ENCODE assay signal across 15 cellular contexts in the genomic region with DNA sequence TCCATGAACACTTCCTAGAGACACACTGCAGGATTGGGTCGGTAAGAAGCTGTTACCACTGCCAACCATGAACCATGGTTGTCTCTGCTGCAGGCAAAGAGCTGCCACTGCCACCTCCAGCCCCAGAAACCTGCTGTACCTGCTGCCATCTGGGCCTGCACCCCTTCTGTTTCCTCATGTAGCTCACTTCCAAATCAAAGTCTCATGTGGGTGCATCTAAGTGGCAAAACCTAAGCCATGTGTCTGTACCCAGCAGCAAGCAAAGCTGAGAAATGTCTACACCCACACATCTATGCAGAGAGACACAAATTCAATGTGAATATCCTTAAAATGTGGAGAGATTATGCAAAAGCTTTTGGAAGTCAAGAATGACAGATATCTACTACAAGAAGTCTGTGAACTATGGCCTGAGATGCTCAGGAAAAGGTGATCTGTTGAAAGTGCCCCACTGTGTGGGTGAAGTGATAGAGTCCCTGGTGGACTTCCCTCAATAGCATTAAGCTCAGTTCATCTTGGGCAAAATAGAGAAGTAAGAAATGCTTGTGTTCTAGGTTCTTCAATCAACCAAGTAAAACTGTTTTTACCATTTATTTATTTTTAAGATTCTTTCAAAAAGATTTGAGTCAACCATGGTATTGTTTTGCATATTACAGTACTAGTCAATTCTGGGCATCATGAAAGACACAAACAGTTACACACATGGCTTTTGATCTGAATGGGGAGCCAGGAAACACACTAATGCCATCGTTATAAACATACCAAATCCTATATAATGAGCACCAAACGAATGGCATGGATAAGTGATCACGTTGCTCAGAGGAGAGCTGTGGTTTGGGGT.
DNase-seq lines count a peak whose midpoint lies in the region; ATAC-seq and TF ChIP-seq lines count a peak whose summit lies in the region.
"Had no signal": no experiment of that assay in that cellular context is flagged by ENCODE, and none has a peak within 500 bp of the region (broad histone marks: within the 10 kb centered on the region; RNA-seq: fewer than 3 reads in every experiment).

No MANE protein-coding gene starts in this region.

- no peak overlapping the region for H3K4me3 Mint-ChIP-seq in stimulated activated memory B cell treated with anti-CD40 and anti-IgM and Interleukin-4, amounts not matched to agents 10 μg/mL and 1 μg/mL and 100 μg/mL, for 72 hours
- H3K4me3 Mint-ChIP-seq: CD8-positive, alpha-beta T cell; stimulated activated naive CD8-positive, alpha-beta T cell treated with anti-CD3 and anti-CD28 coated beads, Interleukin-15, amount 100 ng/mL, for 72 hours had no signal

- peak overlapping the region; percentile 60 for H3K4me2 ChIP-seq in OCI-LY3 (ENCODE audit: low read length)

- H3K36me3 Mint-ChIP-seq in stimulated activated memory B cell treated with anti-CD40 and anti-IgM and Interleukin-4, amounts not matched to agents 10 μg/mL and 1 μg/mL and 100 μg/mL, for 72 hours, result no peaks in the 10 kb centered on the region
- H3K36me3 Mint-ChIP-seq: CD8-positive, alpha-beta T cell had no signal

- POLR2A ChIA-PET in A673 (lab: Charles Lee; ENCODE audit: low non-redundant PET), result no interaction called here

- intact Hi-C loops in A673 (cut with micrococcal nuclease; ENCODE audit: unreplicated experiment), result no loop called here

- no peaks in the 10 kb centered on the region for H3K36me3 ChIP-seq in OCI-LY3 (replicated peaks; ENCODE audit: low read depth, low read length)
- no peaks in the 10 kb centered on the region for H3K36me3 ChIP-seq in A673 (ENCODE audit: insufficient read depth, low read length, poor library complexity, severe bottlenecking)

- H3K27ac ChIP-seq in OCI-LY3 (ENCODE audit: low read length), result peak overlapping the region; percentile 60
- no peak overlapping the region for H3K27ac ChIP-seq in A673 (ENCODE audit: low read depth, low read length, poor library complexity, severe bottlenecking)

- no peak overlapping the region for H2AFZ ChIP-seq in OCI-LY3 (ENCODE audit: low read depth, low read length)

- H3K9me3 ChIP-seq in OCI-LY3 (ENCODE audit: insufficient read depth, low read length), result no peaks in the 10 kb centered on the region
- H3K9me3 ChIP-seq in A673 (ENCODE audit: low read depth, low read length, poor library complexity, severe bottlenecking), result no peaks in the 10 kb centered on the region

- H3K27me3 ChIP-seq in OCI-LY3 (ENCODE audit: low read depth, low read length), result no peaks in the 10 kb centered on the region
- no peaks in the 10 kb centered on the region for H3K27me3 ChIP-seq in A673 (replicated peaks; ENCODE audit: insufficient read depth, low read depth, low read length, poor library complexity)

- BruUV-seq in A673 (replicated peaks; lab: Mats Ljungman, UMichigan), result no TSS peak

- H3K4me3 ChIP-seq in OCI-LY3 (ENCODE audit: low read length), result 0 out of 2 replicates have a peak overlapping the region, but pooled peaks have one; percentile 6
- H3K4me3 ChIP-seq in A673 (ENCODE audit: low read depth, low read length, poor library complexity, severe bottlenecking), result no peak overlapping the region

- H3K9me3 Mint-ChIP-seq in stimulated activated memory B cell treated with anti-CD40 and anti-IgM and Interleukin-4, amounts not matched to agents 10 μg/mL and 1 μg/mL and 100 μg/mL, for 72 hours, result no peaks in the 10 kb centered on the region

- CTCF ChIA-PET in A673 (lab: Charles Lee), result no interaction called here

- peak overlapping the region; percentile 60 for H3K27ac Mint-ChIP-seq in stimulated activated memory B cell treated with anti-CD40 and anti-IgM and Interleukin-4, amounts not matched to agents 10 μg/mL and 1 μg/mL and 100 μg/mL, for 72 hours
- H3K27ac Mint-ChIP-seq: CD8-positive, alpha-beta T cell; stimulated activated naive CD8-positive, alpha-beta T cell treated with anti-CD3 and anti-CD28 coated beads, Interleukin-15, amount 100 ng/mL, for 72 hours had no signal

- TF ChIP-seq CTCF in OCI-LY3 (IDR thresholded peaks at IDR 0.05; ENCODE audit: low read depth, low read length) (no peak), A673 (conservative IDR thresholded peaks at IDR 0.05; ENCODE audit: low read depth, low read length) (no peak)

- H3K79me2 ChIP-seq in OCI-LY3 (ENCODE audit: low read length), result no peaks in the 10 kb centered on the region

- no peak for DNase-seq in hepatic stellate cell (ENCODE audit: low spot score)
- DNase-seq in NCI-H446 (lab: John Stamatoyannopoulos, UW), result no peak
- no peak for DNase-seq in NCI-H226
- DNase-seq in A673 (ENCODE audit: low spot score), result no peak
- DNase-seq: activated T-cell treated with anti-CD3 and anti-CD28 coated beads for 4 hours; CD8-positive, alpha-beta T cell; NCI-H1436 treated with DMSO at 0.1 percent for 48 hours; NCI-H748 treated with DMSO at 0.1 percent for 48 hours; SIG-M5; stimulated activated CD4-positive, alpha-beta T cell treated with anti-CD3 and anti-CD28 coated beads, Interleukin-4, amount 100 ng/mL, for 4 hours; stimulated activated naive CD8-positive, alpha-beta T cell treated with anti-CD3 and anti-CD28 coated beads, Interleukin-15, amount 100 ng/mL, for 72 hours had no signal

- ATAC-seq in GM18867 (IDR thresholded peaks at IDR 0.05; ENCODE audit: unreplicated experiment), result peak; percentile 73
- ATAC-seq in HG02759 (IDR thresholded peaks at IDR 0.05; ENCODE audit: unreplicated experiment), result peak; percentile 72
- peak; percentile 91 for ATAC-seq in stimulated activated memory B cell treated with anti-CD40 and anti-IgM and Interleukin-4, amounts not matched to agents 10 μg/mL and 1 μg/mL and 100 μg/mL, for 72 hours
- ATAC-seq: CD8-positive, alpha-beta T cell; stimulated activated naive CD8-positive, alpha-beta T cell treated with anti-CD3 and anti-CD28 coated beads, Interleukin-15, amount 100 ng/mL, for 72 hours had no signal

- H4K20me1 ChIP-seq in OCI-LY3 (ENCODE audit: insufficient read depth, low read length), result no peaks in the 10 kb centered on the region

- peak overlapping the region; percentile 6; the same call in 1 of the 2 replicates for H3K9ac ChIP-seq in OCI-LY3 (ENCODE audit: low read length)

- H3K4me1 Mint-ChIP-seq in stimulated activated memory B cell treated with anti-CD40 and anti-IgM and Interleukin-4, amounts not matched to agents 10 μg/mL and 1 μg/mL and 100 μg/mL, for 72 hours, result peaks cover 35% of the 10 kb centered on the region

- H3K4me1 ChIP-seq in OCI-LY3 (ENCODE audit: low read length) (peaks cover 45% of the 10 kb centered on the region), A673 (ENCODE audit: insufficient read depth, low read length, poor library complexity, severe bottlenecking) (peaks cover 13% of the 10 kb centered on the region)

- no peaks in the 10 kb centered on the region for H3K27me3 Mint-ChIP-seq in stimulated activated memory B cell treated with anti-CD40 and anti-IgM and Interleukin-4, amounts not matched to agents 10 μg/mL and 1 μg/mL and 100 μg/mL, for 72 hours
- H3K27me3 Mint-ChIP-seq: stimulated activated naive CD8-positive, alpha-beta T cell treated with anti-CD3 and anti-CD28 coated beads, Interleukin-15, amount 100 ng/mL, for 72 hours had no signal
